Comparison of ENCODE assay signal across 8 cellular contexts in the genomic region with DNA sequence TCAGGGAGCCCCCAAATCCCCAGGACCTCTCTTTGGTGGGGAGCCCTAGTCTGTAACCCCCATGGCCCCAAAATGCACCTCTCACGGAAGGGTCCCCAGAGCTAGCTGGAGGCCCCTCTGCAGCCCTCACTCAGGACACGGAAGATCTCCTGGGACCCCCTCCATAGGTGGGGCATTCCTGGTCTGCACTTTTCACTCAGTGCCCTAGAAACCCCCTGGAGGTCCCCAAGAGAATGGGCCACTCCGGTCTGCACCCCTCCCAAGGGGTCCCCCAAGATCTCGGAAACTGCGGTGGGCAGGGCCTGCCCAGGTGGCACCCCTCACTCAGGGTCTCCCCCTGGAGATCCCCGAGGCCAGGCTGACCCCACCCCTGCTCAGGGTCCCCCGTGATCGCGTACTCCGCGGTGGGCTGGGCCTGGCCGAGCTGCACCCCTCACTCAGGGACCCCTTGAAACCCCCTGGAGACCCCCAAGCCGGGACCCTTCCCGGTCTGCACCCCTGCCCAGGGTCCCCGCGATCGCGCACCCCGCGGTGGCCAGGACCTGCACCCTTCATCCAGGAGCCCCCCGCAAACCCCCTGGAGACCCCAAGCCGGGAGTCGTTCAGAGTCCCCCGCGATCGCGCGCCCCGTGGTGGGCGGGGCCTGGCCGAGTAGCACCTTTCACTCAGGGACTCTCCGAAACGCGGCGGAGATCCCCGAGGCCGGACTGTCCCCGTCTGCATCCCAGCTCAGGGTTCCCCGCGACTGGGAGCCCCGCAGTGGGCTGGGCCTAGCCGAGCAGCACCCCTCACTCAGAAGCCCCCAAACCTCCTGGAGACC. TPM values are rescaled to one million over a fixed set of nuclear protein-coding genes. Genes with fewer than 3 reads are reported as not detected.
DNase-seq lines count a peak whose midpoint lies in the region; ATAC-seq, FAIRE-seq and TF ChIP-seq lines count a peak whose summit lies in the region.

No MANE protein-coding gene starts in this region.

- H3K36me3 Mint-ChIP-seq in activated CD8-positive, alpha-beta T cell treated with anti-CD3 and anti-CD28 coated beads, Interleukin-2, amount 10 ng/mL, durations not matched to agents 7 days and 5 days (ENCODE audit: low read depth): peaks cover 15% of the 10 kb centered on the region
- H3K36me3 Mint-ChIP-seq in neural crest cell (ENCODE audit: low read depth): no peaks in the 10 kb centered on the region

- peaks cover 26% of the 10 kb centered on the region for H3K4me1 Mint-ChIP-seq in activated CD8-positive, alpha-beta T cell treated with anti-CD3 and anti-CD28 coated beads, Interleukin-2, amount 10 ng/mL, durations not matched to agents 7 days and 5 days (ENCODE audit: low read depth)
- peaks cover 26% of the 10 kb centered on the region for H3K4me1 Mint-ChIP-seq in neural crest cell

- DNase-seq in AG09309 (ENCODE audit: low read depth) (no peak), GM19239 (ENCODE audit: insufficient read length, low spot score) (peak; percentile 89), HUDEP-2 (lab: John Stamatoyannopoulos, UW; ENCODE audit: unreplicated experiment in 76 of 76) (peak in 39 of 76 experiments; percentile 11 to 59 (median 32)), epithelial cell of prostate (ENCODE audit: low read depth, low spot score) (no peak), neural crest cell (ENCODE audit: low read depth, low spot score) (no peak), urothelium cell line (ENCODE audit: low spot score) (no peak), hippocampal formation (lab: John Stamatoyannopoulos, UW) (no peak)
- DNase-seq in activated CD8-positive, alpha-beta T cell treated with anti-CD3 and anti-CD28 coated beads, Interleukin-2, amount 10 ng/mL, durations not matched to agents 7 days and 5 days: peak; percentile 62

- peak overlapping the region; percentile 95 for H3K4me3 ChIP-seq in AG09309 (ENCODE audit: control insufficient read depth, low read depth, low read length)

- peak overlapping the region; percentile 85 for H3K4me3 Mint-ChIP-seq in activated CD8-positive, alpha-beta T cell treated with anti-CD3 and anti-CD28 coated beads, Interleukin-2, amount 10 ng/mL, durations not matched to agents 7 days and 5 days
- peak overlapping the region; percentile 88 for H3K4me3 Mint-ChIP-seq in neural crest cell

- H3K27me3 Mint-ChIP-seq in activated CD8-positive, alpha-beta T cell treated with anti-CD3 and anti-CD28 coated beads, Interleukin-2, amount 10 ng/mL, durations not matched to agents 7 days and 5 days (ENCODE audit: low read depth): no peaks in the 10 kb centered on the region
- H3K27me3 Mint-ChIP-seq in neural crest cell (ENCODE audit: low read depth): peaks cover 3% of the 10 kb centered on the region

- peak overlapping the region; percentile 86 for H3K27ac Mint-ChIP-seq in activated CD8-positive, alpha-beta T cell treated with anti-CD3 and anti-CD28 coated beads, Interleukin-2, amount 10 ng/mL, durations not matched to agents 7 days and 5 days
- H3K27ac Mint-ChIP-seq in neural crest cell (ENCODE audit: unreplicated experiment): no peak overlapping the region

- TF ChIP-seq CTCF in AG09309 (IDR thresholded peaks at IDR 0.05; ENCODE audit: control insufficient read depth, insufficient read depth, low read depth, low read length, missing control alignments) (no peak), neural crest cell (conservative IDR thresholded peaks at IDR 0.05) (no peak)

- H3K27ac ChIP-seq in epithelial cell of prostate: peak overlapping the region; percentile 45

- H3K9me3 Mint-ChIP-seq in activated CD8-positive, alpha-beta T cell treated with anti-CD3 and anti-CD28 coated beads, Interleukin-2, amount 10 ng/mL, durations not matched to agents 7 days and 5 days (ENCODE audit: insufficient read depth): no peaks in the 10 kb centered on the region
- no peaks in the 10 kb centered on the region for H3K9me3 Mint-ChIP-seq in neural crest cell

- peak; percentile 67 for FAIRE-seq in GM19239 (lab: Jason Lieb, UNC)
- FAIRE-seq in urothelium cell line (lab: Jason Lieb, UNC): no peak

- POLR2A ChIA-PET in activated CD8-positive, alpha-beta T cell treated with anti-CD3 and anti-CD28 coated beads, Interleukin-2, amount 10 ng/mL, durations not matched to agents 7 days and 5 days (lab: Charles Lee): interaction anchor here (0.7 to 2.7 kb wide), 8 partner anchors 10 to 226 kb away, joined by 3 to 30 read pairs (median 4); a partner anchor contains a TSS

- CTCF ChIA-PET in activated CD8-positive, alpha-beta T cell treated with anti-CD3 and anti-CD28 coated beads, Interleukin-2, amount 10 ng/mL, durations not matched to agents 7 days and 5 days (lab: Charles Lee): interaction anchor here (1.9 to 2.5 kb wide), 2 partner anchors 21 to 63 kb away, joined by 6 to 8 read pairs; a partner anchor contains a TSS

- peak; percentile 61 for ATAC-seq in activated CD8-positive, alpha-beta T cell treated with anti-CD3 and anti-CD28 coated beads, Interleukin-2, amount 10 ng/mL, durations not matched to agents 7 days and 5 days

RNA-seq across cellular contexts. Expression of a gene that starts 1.1 kb away (rescaled TPM):
- total RNA-seq in activated CD8-positive, alpha-beta T cell treated with anti-CD3 and anti-CD28 coated beads, Interleukin-2, amount 10 ng/mL, durations not matched to agents 7 days and 5 days: 100 to 1,000 TPM; 108 to 119 TPM
- 201 and 206 TPM in 2 replicates for total RNA-seq in neural crest cell

RNA-seq across cellular contexts. Expression of a gene that starts 20.2 kb away (rescaled TPM):
- 10 to 100 TPM; 59.2 to 61.4 TPM for total RNA-seq in activated CD8-positive, alpha-beta T cell treated with anti-CD3 and anti-CD28 coated beads, Interleukin-2, amount 10 ng/mL, durations not matched to agents 7 days and 5 days
- 3.3 and 4.1 TPM in 2 replicates for total RNA-seq in neural crest cell

RNA-seq across cellular contexts. Expression of a gene that starts 28.3 kb away (rescaled TPM):
- total RNA-seq in activated CD8-positive, alpha-beta T cell treated with anti-CD3 and anti-CD28 coated beads, Interleukin-2, amount 10 ng/mL, durations not matched to agents 7 days and 5 days: 10 to 100 TPM; 75.1 to 80.2 TPM
- 145 and 155 TPM in 2 replicates for total RNA-seq in neural crest cell

Comparison
In these comparisons a context has a peak if more than half of its experiments do, and no peak if none do; other contexts are left out.
1. DNase-seq: peak in GM19239 (single experiment), HUDEP-2 (39 of 76) and activated CD8-positive, alpha-beta T cell treated with anti-CD3 and anti-CD28 coated beads, Interleukin-2, amount 10 ng/mL, durations not matched to agents 7 days and 5 days (single experiment); none in AG09309 (single experiment), epithelial cell of prostate (single experiment), neural crest cell (single experiment), urothelium cell line (single experiment) and hippocampal formation (0 of 2).
2. RNA of a gene that starts 20.2 kb away (total RNA-seq): 59.2 to 61.4 TPM in activated CD8-positive, alpha-beta T cell treated with anti-CD3 and anti-CD28 coated beads, Interleukin-2, amount 10 ng/mL, durations not matched to agents 7 days and 5 days; 3.3 to 4.1 TPM in neural crest cell; every median in the first group is over 10 times any median in the second.